ENCODE assay signal across 8 cellular contexts in the genomic region with DNA sequence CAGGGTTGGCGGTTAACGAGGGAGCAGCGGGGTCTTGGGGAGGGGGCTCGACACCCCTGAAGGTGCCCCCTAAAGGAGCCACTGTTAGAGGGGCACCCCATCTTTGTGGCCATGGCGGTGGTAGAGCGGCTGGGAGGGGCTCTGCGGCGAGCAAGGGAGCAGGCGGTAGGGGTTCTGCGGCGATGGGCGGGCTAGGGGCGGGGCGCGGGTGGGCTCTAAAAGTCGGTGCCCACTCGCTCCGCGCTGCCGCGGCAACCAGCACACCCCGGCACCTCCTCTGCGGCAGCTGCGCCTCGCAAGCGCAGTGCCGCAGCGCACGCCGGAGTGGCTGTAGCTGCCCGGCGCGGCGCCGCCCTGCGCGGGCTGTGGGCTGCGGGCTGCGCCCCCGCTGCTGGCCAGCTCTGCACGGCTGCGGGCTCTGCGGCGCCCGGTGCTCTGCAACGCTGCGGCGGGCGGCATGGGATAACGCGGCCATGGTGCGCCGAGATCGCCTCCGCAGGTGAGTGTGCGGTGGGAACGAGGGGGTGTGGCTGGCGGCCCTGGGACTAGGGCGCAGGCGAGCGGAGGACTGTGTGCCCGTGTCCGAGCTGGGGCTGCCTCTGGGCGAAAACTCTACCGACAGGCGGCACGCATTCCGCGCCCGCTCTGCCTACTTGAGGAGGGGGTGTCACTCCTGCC. TPM values are rescaled to one million over a fixed set of nuclear protein-coding genes. Genes with fewer than 3 reads are reported as not detected.
DNase-seq lines count a peak whose midpoint lies in the region; ATAC-seq, FAIRE-seq and TF ChIP-seq lines count a peak whose summit lies in the region.

A gene with protein sequence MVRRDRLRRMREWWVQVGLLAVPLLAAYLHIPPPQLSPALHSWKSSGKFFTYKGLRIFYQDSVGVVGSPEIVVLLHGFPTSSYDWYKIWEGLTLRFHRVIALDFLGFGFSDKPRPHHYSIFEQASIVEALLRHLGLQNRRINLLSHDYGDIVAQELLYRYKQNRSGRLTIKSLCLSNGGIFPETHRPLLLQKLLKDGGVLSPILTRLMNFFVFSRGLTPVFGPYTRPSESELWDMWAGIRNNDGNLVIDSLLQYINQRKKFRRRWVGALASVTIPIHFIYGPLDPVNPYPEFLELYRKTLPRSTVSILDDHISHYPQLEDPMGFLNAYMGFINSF (plus strand): TSS at position 245 of the 678 bp plus-strand sequence. CDS start 229 bp downstream, at position 474.

- POLR2A ChIA-PET in AG04449 (lab: Yijun Ruan, JAX) = interaction anchor here (1.0 to 1.2 kb wide), 3 partner anchors 13 to 199 kb away, joined by 3 to 4 read pairs (median 3); partner anchors contain the start of gene CPA4

- peaks cover 2% of the 10 kb centered on the region for H3K9me3 Mint-ChIP-seq in activated naive CD8-positive, alpha-beta T cell treated with anti-CD3 and anti-CD28 coated beads for 36 hours

- TF ChIP-seq CTCF in AG04449 (IDR thresholded peaks at IDR 0.05; ENCODE audit: insufficient read depth, low read length, missing control alignments) (no peak), left ventricle myocardium inferior (IDR thresholded peaks at IDR 0.05; ENCODE audit: borderline replicate concordance) (no peak)

- intact Hi-C loops in left ventricle myocardium inferior (cut with micrococcal nuclease) = no loop called here

- peaks cover 33% of the 10 kb centered on the region for H3K4me1 ChIP-seq in left ventricle myocardium inferior

- H3K4me3 ChIP-seq in AG04449 (ENCODE audit: low read depth, low read length) = peak within 1 kb of the TSS; percentile 72
- peak within 1 kb of the TSS; percentile 63 for H3K4me3 ChIP-seq in left ventricle myocardium inferior

- no peak for ATAC-seq in HG03175 (IDR thresholded peaks at IDR 0.05; ENCODE audit: unreplicated experiment)

- H3K27ac ChIP-seq in left ventricle myocardium inferior (replicated peaks) = no peak within 1 kb of the TSS

- peaks cover 10% of the 10 kb centered on the region for H3K36me3 Mint-ChIP-seq in activated naive CD8-positive, alpha-beta T cell treated with anti-CD3 and anti-CD28 coated beads for 36 hours

- peaks cover 10% of the 10 kb centered on the region for H3K4me1 Mint-ChIP-seq in activated naive CD8-positive, alpha-beta T cell treated with anti-CD3 and anti-CD28 coated beads for 36 hours

- no peaks in the 10 kb centered on the region for H3K9me3 ChIP-seq in left ventricle myocardium inferior (replicated peaks)

- CTCF ChIA-PET in AG04449 (lab: Yijun Ruan, JAX) = interaction anchor here (0.6 to 1.2 kb wide), 5 partner anchors 159 to 421 kb away, joined by 3 read pairs; partner anchors contain the start of gene TMEM209

- H3K4me3 Mint-ChIP-seq in activated naive CD8-positive, alpha-beta T cell treated with anti-CD3 and anti-CD28 coated beads for 36 hours = peak within 1 kb of the TSS; percentile 75

- peaks cover 17% of the 10 kb centered on the region for H3K27me3 Mint-ChIP-seq in activated naive CD8-positive, alpha-beta T cell treated with anti-CD3 and anti-CD28 coated beads for 36 hours

- no peak for DNase-seq in AG04449 (ENCODE audit: low read depth, low spot score)
- peak; percentile 42 for DNase-seq in H54 (ENCODE audit: insufficient read length, low spot score)
- peak; percentile 35 for DNase-seq in activated naive CD8-positive, alpha-beta T cell treated with anti-CD3 and anti-CD28 coated beads for 36 hours
- no peak for DNase-seq in left ventricle myocardium inferior
- no peak for DNase-seq in renal cortical epithelial cell (ENCODE audit: low read depth)
- no peak for DNase-seq in SHP77 treated with DMSO at 0.1 percent for 48 hours (lab: John Stamatoyannopoulos, UW)
- no peak for DNase-seq in T-helper 9 cell

- H3K27me3 ChIP-seq in left ventricle myocardium inferior (ENCODE audit: low read depth) = peaks cover 39% of the 10 kb centered on the region

- H3K27ac Mint-ChIP-seq in activated naive CD8-positive, alpha-beta T cell treated with anti-CD3 and anti-CD28 coated beads for 36 hours = no peak within 1 kb of the TSS

- no peak for FAIRE-seq in H54 (lab: Jason Lieb, UNC)

- no peaks in the 10 kb centered on the region for H3K36me3 ChIP-seq in left ventricle myocardium inferior

- peak; percentile 50 for TF ChIP-seq POLR2A in H54 (IDR thresholded peaks at IDR 0.05; ENCODE audit: low read depth, low read length)

RNA-seq across cellular contexts. Expression of the gene that starts here (rescaled TPM):
- 10 to 100 TPM; 15.1 to 18.4 TPM for total RNA-seq in activated naive CD8-positive, alpha-beta T cell treated with anti-CD3 and anti-CD28 coated beads for 36 hours
- total RNA-seq in left ventricle myocardium inferior (4.9 TPM), renal cortical epithelial cell (6.1 and 66.2 TPM in 2 replicates)

Comparison
In these comparisons a context has a peak if more than half of its experiments do, and no peak if none do; other contexts are left out.
1. DNase-seq: peak in H54 (single experiment) and activated naive CD8-positive, alpha-beta T cell treated with anti-CD3 and anti-CD28 coated beads for 36 hours (single experiment); none in AG04449 (single experiment), left ventricle myocardium inferior (single experiment), renal cortical epithelial cell (single experiment), SHP77 treated with DMSO at 0.1 percent for 48 hours (single experiment) and T-helper 9 cell (single experiment).